ENCODE assay signal across 12 cellular contexts in the genomic region with DNA sequence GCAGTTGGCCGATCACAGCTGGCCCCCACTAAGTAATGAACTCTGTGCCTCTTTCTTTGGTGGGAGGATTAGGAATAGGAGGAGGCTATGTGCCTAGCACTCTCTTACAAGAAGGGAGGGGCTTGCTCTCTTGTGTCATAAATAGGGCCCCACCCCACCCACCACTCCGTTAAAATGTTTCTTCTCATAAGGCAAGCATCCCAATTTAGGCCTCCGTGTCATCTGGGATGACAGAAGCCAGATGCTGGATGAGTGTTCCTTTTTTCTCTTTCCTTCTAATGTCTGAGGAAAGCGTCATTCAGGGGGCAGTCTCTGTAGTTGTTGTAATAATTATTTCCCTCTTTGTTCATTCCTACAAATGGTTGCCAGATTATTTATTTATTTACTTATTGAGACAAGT. TPM values are rescaled to one million over a fixed set of nuclear protein-coding genes. Genes with fewer than 3 reads are reported as not detected.
A peak's percentile ranks its signal among the peaks of the same experiment; 100 is the strongest.
DNase-seq lines count a peak whose midpoint lies in the region; TF ChIP-seq lines count a peak whose summit lies in the region.
"Had no signal": no experiment of that assay in that cellular context is flagged by ENCODE, and none has a peak within 500 bp of the region (broad histone marks: within the 10 kb centered on the region; RNA-seq: fewer than 3 reads in every experiment).

Gene LIPE, minus strand, starts transcription at position 76 of the 400 bp plus-strand sequence. CDS start 239 bp downstream, outside the sequence.

- intact Hi-C loops in activated CD4-positive, alpha-beta T cell treated with anti-CD3 and anti-CD28 coated beads, Interleukin-2, amount 10 ng/mL, durations not matched to agents 24 days and 14 days (cut with micrococcal nuclease), result loop anchor here (10.0 kb wide), 1 partner anchor 293 kb away; the partner anchor contains the start of gene POU2F2
- intact Hi-C loops in thyroid gland (cut with DNase I), result no loop called here

- H3K4me3 ChIP-seq in adipocyte (ENCODE audit: low read length), result no peak within 1 kb of the TSS
- no peak within 1 kb of the TSS for H3K4me3 ChIP-seq in hepatocyte
- no peak within 1 kb of the TSS for H3K4me3 ChIP-seq in thyroid gland (replicated peaks in 1 of 3)
- H3K4me3 ChIP-seq: GM23338 had no signal

- H3K4me1 ChIP-seq in adipocyte (ENCODE audit: control insufficient read depth, insufficient read depth, low read length) (peaks cover 17% of the 10 kb centered on the region), hepatocyte (ENCODE audit: insufficient read depth) (peaks cover 15% of the 10 kb centered on the region), thyroid gland (peaks cover 8 to 13% of the 10 kb centered on the region in 2 donors)

- no peak for DNase-seq in activated CD4-positive, alpha-beta T cell treated with anti-CD3 and anti-CD28 coated beads, Interleukin-2, amount 10 ng/mL, durations not matched to agents 24 days and 14 days
- DNase-seq in activated CD4-positive, alpha-beta T cell treated with anti-CD3 and anti-CD28 coated beads for 4 hours, result no peak
- DNase-seq in adipocyte (ENCODE audit: low read depth), result peak; percentile 24
- peak; percentile 40 for DNase-seq in hepatocyte (ENCODE audit: low spot score)
- DNase-seq in substantia nigra (lab: John Stamatoyannopoulos, UW), result no peak
- no peak for DNase-seq in thyroid gland
- no peak for DNase-seq in NCI-H1436 treated with DMSO at 0.1 percent for 48 hours (lab: John Stamatoyannopoulos, UW)
- DNase-seq in GM03348 (ENCODE audit: low spot score), result no peak
- DNase-seq: amniotic stem cell, NCI-H1694 treated with DMSO at 0.1 percent for 48 hours had no signal

- H3K27me3 ChIP-seq in adipocyte (replicated peaks; ENCODE audit: control insufficient read depth, insufficient read depth, low read length) (no peaks in the 10 kb centered on the region), hepatocyte (no peaks in the 10 kb centered on the region), thyroid gland (no peaks in the 10 kb centered on the region)

- H2AFZ ChIP-seq in hepatocyte, result no peak within 1 kb of the TSS
- H2AFZ ChIP-seq: GM23338 had no signal

- H3K27ac Mint-ChIP-seq in activated CD4-positive, alpha-beta T cell treated with anti-CD3 and anti-CD28 coated beads, Interleukin-2, amount 10 ng/mL, durations not matched to agents 24 days and 14 days, result no peak within 1 kb of the TSS
- H3K27ac Mint-ChIP-seq: GM23338 had no signal

- H3K9me3 ChIP-seq in adipocyte (ENCODE audit: control insufficient read depth, low read length) (no peaks in the 10 kb centered on the region), hepatocyte (ENCODE audit: low read depth) (no peaks in the 10 kb centered on the region), thyroid gland (no peaks in the 10 kb centered on the region)

- peak within 1 kb of the TSS; percentile 57 for H3K27ac ChIP-seq in hepatocyte
- peak within 1 kb of the TSS; percentile 55 for H3K27ac ChIP-seq in substantia nigra (ENCODE audit: low read depth, low read length, poor library complexity, severe bottlenecking)
- H3K27ac ChIP-seq in thyroid gland, result no peak within 1 kb of the TSS
- H3K27ac ChIP-seq: VCaP had no signal

- H3K9ac ChIP-seq in adipocyte (ENCODE audit: low read length), result no peak within 1 kb of the TSS

- 50% methylated on average over 4 of the region's 4 CpGs for WGBS in hepatocyte (ENCODE audit: low lambda C conversion rate, missing lambda C conversion rate)
- 83 to 84% methylated on average over 4 of the region's 4 CpGs for WGBS in thyroid gland, 2 donors

- no peak within 1 kb of the TSS for H3K4me3 Mint-ChIP-seq in activated CD4-positive, alpha-beta T cell treated with anti-CD3 and anti-CD28 coated beads, Interleukin-2, amount 10 ng/mL, durations not matched to agents 24 days and 14 days
- H3K4me3 Mint-ChIP-seq: GM23338 had no signal

- H3K27me3 Mint-ChIP-seq in activated CD4-positive, alpha-beta T cell treated with anti-CD3 and anti-CD28 coated beads, Interleukin-2, amount 10 ng/mL, durations not matched to agents 24 days and 14 days, result no peaks in the 10 kb centered on the region

- peaks cover 11% of the 10 kb centered on the region for H3K4me1 Mint-ChIP-seq in activated CD4-positive, alpha-beta T cell treated with anti-CD3 and anti-CD28 coated beads, Interleukin-2, amount 10 ng/mL, durations not matched to agents 24 days and 14 days

- H3K9me2 ChIP-seq in hepatocyte (replicated peaks; ENCODE audit: insufficient read depth), result no peaks in the 10 kb centered on the region

- TF ChIP-seq POLR2A in thyroid gland (IDR thresholded peaks at IDR 0.05), result no peak

- no peaks in the 10 kb centered on the region for H3K36me3 Mint-ChIP-seq in activated CD4-positive, alpha-beta T cell treated with anti-CD3 and anti-CD28 coated beads, Interleukin-2, amount 10 ng/mL, durations not matched to agents 24 days and 14 days (ENCODE audit: low read depth)

- H3K36me3 ChIP-seq in adipocyte (ENCODE audit: control insufficient read depth, insufficient read depth, low read length, severe bottlenecking), result no peaks in the 10 kb centered on the region
- no peaks in the 10 kb centered on the region for H3K36me3 ChIP-seq in hepatocyte (replicated peaks; ENCODE audit: insufficient read depth, low read depth)
- no peaks in the 10 kb centered on the region for H3K36me3 ChIP-seq in thyroid gland

- no peak for TF ChIP-seq CTCF in hepatocyte (IDR thresholded peaks at IDR 0.05; ENCODE audit: poor library complexity)
- TF ChIP-seq CTCF in thyroid gland (IDR thresholded peaks at IDR 0.05), result no peak

- H3K79me2 ChIP-seq in hepatocyte, result no peaks in the 10 kb centered on the region

- no peak within 1 kb of the TSS for H3K4me2 ChIP-seq in hepatocyte
- H3K4me2 ChIP-seq: GM23338 had no signal

- H3K9me3 Mint-ChIP-seq in activated CD4-positive, alpha-beta T cell treated with anti-CD3 and anti-CD28 coated beads, Interleukin-2, amount 10 ng/mL, durations not matched to agents 24 days and 14 days, result no peaks in the 10 kb centered on the region

- H4K20me1 ChIP-seq in hepatocyte (ENCODE audit: insufficient read depth, poor library complexity, severe bottlenecking), result no peaks in the 10 kb centered on the region

RNA-seq across cellular contexts. Expression of gene LIPE, which starts in this region (rescaled TPM):
- 35.0 and 39.1 TPM in 2 replicates for total RNA-seq in activated CD4-positive, alpha-beta T cell treated with anti-CD3 and anti-CD28 coated beads, Interleukin-2, amount 10 ng/mL, durations not matched to agents 24 days and 14 days
- total RNA-seq in hepatocyte (6.4 and 11.2 TPM in 2 replicates), thyroid gland (10 to 100 TPM in 1 of 4 donors, 1 to 10 TPM in 3; 4.0 to 10.0 (median 7.4) TPM)
- 5.4 and 7.1 TPM in 2 replicates for polyA plus RNA-seq in hepatocyte

Comparison
In these comparisons a context has a peak if more than half of its experiments do, and no peak if none do; other contexts are left out.
1. DNase-seq: peak in adipocyte (single experiment) and hepatocyte (single experiment); none in activated CD4-positive, alpha-beta T cell treated with anti-CD3 and anti-CD28 coated beads, Interleukin-2, amount 10 ng/mL, durations not matched to agents 24 days and 14 days (single experiment), activated CD4-positive, alpha-beta T cell treated with anti-CD3 and anti-CD28 coated beads for 4 hours (0 of 2), substantia nigra (0 of 49), thyroid gland (0 of 2), NCI-H1436 treated with DMSO at 0.1 percent for 48 hours (single experiment) and GM03348 (single experiment).
2. H3K27ac ChIP-seq: peak in hepatocyte (single experiment) and substantia nigra (single experiment); none in thyroid gland (0 of 3).